Comparison of ENCODE assay signal across 1 cellular context in the genomic region with DNA sequence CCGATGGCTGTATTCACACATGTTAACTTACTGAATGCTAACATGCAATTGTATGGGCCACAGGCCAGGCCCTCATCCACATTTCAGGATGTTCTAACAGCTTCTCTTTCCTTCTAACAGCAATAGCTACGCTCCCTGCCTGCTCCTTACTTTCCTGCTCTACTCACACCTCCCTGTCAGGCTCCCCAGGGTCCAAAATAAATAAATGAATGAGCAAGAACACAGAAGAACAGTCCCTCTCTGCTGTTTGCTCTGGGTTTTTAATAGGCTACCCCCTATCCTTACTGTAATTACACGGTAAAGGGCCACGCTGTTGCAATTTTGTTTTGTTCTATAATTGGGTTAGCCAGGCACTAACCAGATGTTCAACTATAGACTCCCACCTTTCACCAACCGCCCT.
TF ChIP-seq lines count a peak whose summit lies in the region.

No MANE protein-coding gene starts in this region.

TF ChIP-seq in HEK293, 187 proteins besides CTCF, POLR2A, EP300 and RAD21 (continued from another document and continues in another):
- TF ChIP-seq, protein P1, sequence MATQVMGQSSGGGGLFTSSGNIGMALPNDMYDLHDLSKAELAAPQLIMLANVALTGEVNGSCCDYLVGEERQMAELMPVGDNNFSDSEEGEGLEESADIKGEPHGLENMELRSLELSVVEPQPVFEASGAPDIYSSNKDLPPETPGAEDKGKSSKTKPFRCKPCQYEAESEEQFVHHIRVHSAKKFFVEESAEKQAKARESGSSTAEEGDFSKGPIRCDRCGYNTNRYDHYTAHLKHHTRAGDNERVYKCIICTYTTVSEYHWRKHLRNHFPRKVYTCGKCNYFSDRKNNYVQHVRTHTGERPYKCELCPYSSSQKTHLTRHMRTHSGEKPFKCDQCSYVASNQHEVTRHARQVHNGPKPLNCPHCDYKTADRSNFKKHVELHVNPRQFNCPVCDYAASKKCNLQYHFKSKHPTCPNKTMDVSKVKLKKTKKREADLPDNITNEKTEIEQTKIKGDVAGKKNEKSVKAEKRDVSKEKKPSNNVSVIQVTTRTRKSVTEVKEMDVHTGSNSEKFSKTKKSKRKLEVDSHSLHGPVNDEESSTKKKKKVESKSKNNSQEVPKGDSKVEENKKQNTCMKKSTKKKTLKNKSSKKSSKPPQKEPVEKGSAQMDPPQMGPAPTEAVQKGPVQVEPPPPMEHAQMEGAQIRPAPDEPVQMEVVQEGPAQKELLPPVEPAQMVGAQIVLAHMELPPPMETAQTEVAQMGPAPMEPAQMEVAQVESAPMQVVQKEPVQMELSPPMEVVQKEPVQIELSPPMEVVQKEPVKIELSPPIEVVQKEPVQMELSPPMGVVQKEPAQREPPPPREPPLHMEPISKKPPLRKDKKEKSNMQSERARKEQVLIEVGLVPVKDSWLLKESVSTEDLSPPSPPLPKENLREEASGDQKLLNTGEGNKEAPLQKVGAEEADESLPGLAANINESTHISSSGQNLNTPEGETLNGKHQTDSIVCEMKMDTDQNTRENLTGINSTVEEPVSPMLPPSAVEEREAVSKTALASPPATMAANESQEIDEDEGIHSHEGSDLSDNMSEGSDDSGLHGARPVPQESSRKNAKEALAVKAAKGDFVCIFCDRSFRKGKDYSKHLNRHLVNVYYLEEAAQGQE (tag by site-specific recombination; IDR thresholded peaks at IDR 0.05) = no peak
- TF ChIP-seq ZNF843 (tag by site-specific recombination; IDR thresholded peaks at IDR 0.05) = peak; percentile 66; the same call in 1 of the 2 replicates
- TF ChIP-seq, protein P2, sequence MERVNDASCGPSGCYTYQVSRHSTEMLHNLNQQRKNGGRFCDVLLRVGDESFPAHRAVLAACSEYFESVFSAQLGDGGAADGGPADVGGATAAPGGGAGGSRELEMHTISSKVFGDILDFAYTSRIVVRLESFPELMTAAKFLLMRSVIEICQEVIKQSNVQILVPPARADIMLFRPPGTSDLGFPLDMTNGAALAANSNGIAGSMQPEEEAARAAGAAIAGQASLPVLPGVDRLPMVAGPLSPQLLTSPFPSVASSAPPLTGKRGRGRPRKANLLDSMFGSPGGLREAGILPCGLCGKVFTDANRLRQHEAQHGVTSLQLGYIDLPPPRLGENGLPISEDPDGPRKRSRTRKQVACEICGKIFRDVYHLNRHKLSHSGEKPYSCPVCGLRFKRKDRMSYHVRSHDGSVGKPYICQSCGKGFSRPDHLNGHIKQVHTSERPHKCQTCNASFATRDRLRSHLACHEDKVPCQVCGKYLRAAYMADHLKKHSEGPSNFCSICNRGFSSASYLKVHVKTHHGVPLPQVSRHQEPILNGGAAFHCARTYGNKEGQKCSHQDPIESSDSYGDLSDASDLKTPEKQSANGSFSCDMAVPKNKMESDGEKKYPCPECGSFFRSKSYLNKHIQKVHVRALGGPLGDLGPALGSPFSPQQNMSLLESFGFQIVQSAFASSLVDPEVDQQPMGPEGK (tag by site-specific recombination; IDR thresholded peaks at IDR 0.05) = peak; percentile 26; the same call in 1 of the 2 replicates
- TF ChIP-seq ZNF214 (tag by site-specific recombination; IDR thresholded peaks at IDR 0.05; ENCODE audit: borderline replicate concordance) = no peak
- no peak for TF ChIP-seq ZBTB20 (tag by site-specific recombination; IDR thresholded peaks at IDR 0.05)
- peak; percentile 74 for TF ChIP-seq ZNF341 (tag by site-specific recombination; IDR thresholded peaks at IDR 0.05; ENCODE audit: low read depth)
- no peak for TF ChIP-seq OVOL3 (tag by site-specific recombination; IDR thresholded peaks at IDR 0.05)
- peak; percentile 88 for TF ChIP-seq WT1 (tag by site-specific recombination; IDR thresholded peaks at IDR 0.05)
- TF ChIP-seq ZNF311 (tag by site-specific recombination; IDR thresholded peaks at IDR 0.05; ENCODE audit: borderline replicate concordance) = no peak
- peak; percentile 85 for TF ChIP-seq GLIS1 (tag by site-specific recombination; IDR thresholded peaks at IDR 0.05)
- peak; percentile 87 for TF ChIP-seq ZNF398 (tag by site-specific recombination; IDR thresholded peaks at IDR 0.05)
- no peak for TF ChIP-seq ZNF416 (tag by site-specific recombination; IDR thresholded peaks at IDR 0.05)
- no peak for TF ChIP-seq SCRT1 (tag by site-specific recombination; IDR thresholded peaks at IDR 0.05; ENCODE audit: borderline replicate concordance)
- TF ChIP-seq ZNF423 (tag by site-specific recombination; IDR thresholded peaks at IDR 0.05) = 0 out of 2 replicates have a peak, but pooled peaks have one; percentile 26
- TF ChIP-seq ZBTB8A (tag by site-specific recombination; IDR thresholded peaks at IDR 0.05) = peak; percentile 66
- no peak for TF ChIP-seq ZNF48 (tag by site-specific recombination; IDR thresholded peaks at IDR 0.05)
- TF ChIP-seq, protein P3, sequence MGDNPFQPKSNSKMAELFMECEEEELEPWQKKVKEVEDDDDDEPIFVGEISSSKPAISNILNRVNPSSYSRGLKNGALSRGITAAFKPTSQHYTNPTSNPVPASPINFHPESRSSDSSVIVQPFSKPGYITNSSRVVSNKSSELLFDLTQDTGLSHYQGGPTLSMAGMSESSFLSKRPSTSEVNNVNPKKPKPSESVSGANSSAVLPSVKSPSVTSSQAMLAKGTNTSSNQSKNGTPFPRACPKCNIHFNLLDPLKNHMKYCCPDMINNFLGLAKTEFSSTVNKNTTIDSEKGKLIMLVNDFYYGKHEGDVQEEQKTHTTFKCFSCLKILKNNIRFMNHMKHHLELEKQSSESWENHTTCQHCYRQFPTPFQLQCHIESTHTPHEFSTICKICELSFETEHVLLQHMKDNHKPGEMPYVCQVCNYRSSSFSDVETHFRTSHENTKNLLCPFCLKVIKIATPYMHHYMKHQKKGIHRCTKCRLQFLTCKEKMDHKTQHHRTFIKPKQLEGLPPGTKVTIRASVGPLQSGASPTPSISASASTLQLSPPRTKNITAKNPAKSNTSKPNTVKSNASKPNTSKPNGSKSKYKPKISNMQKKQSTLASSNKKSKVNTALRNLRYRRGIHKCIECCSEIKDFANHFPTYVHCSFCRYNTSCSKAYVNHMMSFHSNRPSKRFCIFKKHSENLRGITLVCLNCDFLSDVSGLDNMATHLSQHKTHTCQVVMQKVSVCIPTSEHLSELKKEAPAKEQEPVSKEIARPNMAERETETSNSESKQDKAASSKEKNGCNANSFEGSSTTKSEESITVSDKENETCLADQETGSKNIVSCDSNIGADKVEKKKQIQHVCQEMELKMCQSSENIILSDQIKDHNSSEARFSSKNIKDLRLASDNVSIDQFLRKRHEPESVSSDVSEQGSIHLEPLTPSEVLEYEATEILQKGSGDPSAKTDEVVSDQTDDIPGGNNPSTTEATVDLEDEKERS (tag by site-specific recombination; IDR thresholded peaks at IDR 0.05) = no peak
- TF ChIP-seq ZNF394 (tag by site-specific recombination; IDR thresholded peaks at IDR 0.05; ENCODE audit: borderline replicate concordance) = no peak
- no peak for TF ChIP-seq ZNF658 (tag by site-specific recombination; IDR thresholded peaks at IDR 0.05)
- no peak for TF ChIP-seq INSM2 (tag by site-specific recombination; IDR thresholded peaks at IDR 0.05)
- TF ChIP-seq ZNF114 (tag by site-specific recombination; IDR thresholded peaks at IDR 0.05) = no peak
- TF ChIP-seq ZNF488 (tag by site-specific recombination; IDR thresholded peaks at IDR 0.05) = no peak
- TF ChIP-seq, protein P4, sequence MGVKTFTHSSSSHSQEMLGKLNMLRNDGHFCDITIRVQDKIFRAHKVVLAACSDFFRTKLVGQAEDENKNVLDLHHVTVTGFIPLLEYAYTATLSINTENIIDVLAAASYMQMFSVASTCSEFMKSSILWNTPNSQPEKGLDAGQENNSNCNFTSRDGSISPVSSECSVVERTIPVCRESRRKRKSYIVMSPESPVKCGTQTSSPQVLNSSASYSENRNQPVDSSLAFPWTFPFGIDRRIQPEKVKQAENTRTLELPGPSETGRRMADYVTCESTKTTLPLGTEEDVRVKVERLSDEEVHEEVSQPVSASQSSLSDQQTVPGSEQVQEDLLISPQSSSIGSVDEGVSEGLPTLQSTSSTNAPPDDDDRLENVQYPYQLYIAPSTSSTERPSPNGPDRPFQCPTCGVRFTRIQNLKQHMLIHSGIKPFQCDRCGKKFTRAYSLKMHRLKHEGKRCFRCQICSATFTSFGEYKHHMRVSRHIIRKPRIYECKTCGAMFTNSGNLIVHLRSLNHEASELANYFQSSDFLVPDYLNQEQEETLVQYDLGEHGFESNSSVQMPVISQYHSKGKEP (tag by site-specific recombination; IDR thresholded peaks at IDR 0.05) = 0 out of 2 replicates have a peak, but pooled peaks have one; percentile 38
- no peak for TF ChIP-seq ZNF544 (tag by site-specific recombination; IDR thresholded peaks at IDR 0.05)
- TF ChIP-seq ZNF514 (tag by site-specific recombination; IDR thresholded peaks at IDR 0.05) = no peak
- TF ChIP-seq SETDB1 (IDR thresholded peaks at IDR 0.05; ENCODE audit: insufficient read length, low read length) = no peak
- no peak for TF ChIP-seq HOXD13 (CRISPR knock-in tag; IDR thresholded peaks at IDR 0.05; ENCODE audit: borderline replicate concordance)
- TF ChIP-seq, protein P5, sequence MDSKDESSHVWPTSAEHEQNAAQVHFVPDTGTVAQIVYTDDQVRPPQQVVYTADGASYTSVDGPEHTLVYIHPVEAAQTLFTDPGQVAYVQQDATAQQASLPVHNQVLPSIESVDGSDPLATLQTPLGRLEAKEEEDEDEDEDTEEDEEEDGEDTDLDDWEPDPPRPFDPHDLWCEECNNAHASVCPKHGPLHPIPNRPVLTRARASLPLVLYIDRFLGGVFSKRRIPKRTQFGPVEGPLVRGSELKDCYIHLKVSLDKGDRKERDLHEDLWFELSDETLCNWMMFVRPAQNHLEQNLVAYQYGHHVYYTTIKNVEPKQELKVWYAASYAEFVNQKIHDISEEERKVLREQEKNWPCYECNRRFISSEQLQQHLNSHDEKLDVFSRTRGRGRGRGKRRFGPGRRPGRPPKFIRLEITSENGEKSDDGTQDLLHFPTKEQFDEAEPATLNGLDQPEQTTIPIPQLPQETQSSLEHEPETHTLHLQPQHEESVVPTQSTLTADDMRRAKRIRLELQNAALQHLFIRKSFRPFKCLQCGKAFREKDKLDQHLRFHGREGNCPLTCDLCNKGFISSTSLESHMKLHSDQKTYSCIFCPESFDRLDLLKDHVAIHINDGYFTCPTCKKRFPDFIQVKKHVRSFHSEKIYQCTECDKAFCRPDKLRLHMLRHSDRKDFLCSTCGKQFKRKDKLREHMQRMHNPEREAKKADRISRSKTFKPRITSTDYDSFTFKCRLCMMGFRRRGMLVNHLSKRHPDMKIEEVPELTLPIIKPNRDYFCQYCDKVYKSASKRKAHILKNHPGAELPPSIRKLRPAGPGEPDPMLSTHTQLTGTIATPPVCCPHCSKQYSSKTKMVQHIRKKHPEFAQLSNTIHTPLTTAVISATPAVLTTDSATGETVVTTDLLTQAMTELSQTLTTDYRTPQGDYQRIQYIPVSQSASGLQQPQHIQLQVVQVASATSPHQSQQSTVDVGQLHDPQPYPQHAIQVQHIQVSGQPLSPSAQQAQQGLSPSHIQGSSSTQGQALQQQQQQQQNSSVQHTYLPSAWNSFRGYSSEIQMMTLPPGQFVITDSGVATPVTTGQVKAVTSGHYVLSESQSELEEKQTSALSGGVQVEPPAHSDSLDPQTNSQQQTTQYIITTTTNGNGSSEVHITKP (tag by site-specific recombination; IDR thresholded peaks at IDR 0.05) = no peak
- TF ChIP-seq ZNF580 (tag by site-specific recombination; IDR thresholded peaks at IDR 0.05) = peak; percentile 73; the same call in 1 of the 2 replicates
- no peak for TF ChIP-seq PRDM1 (tag by site-specific recombination; IDR thresholded peaks at IDR 0.05)
- peak; percentile 54; the same call in 1 of the 2 replicates for TF ChIP-seq OSR2 (tag by site-specific recombination; IDR thresholded peaks at IDR 0.05)
- TF ChIP-seq SP7 (tag by site-specific recombination; IDR thresholded peaks at IDR 0.05) = peak; percentile 93
- TF ChIP-seq IKZF3 (tag by site-specific recombination; IDR thresholded peaks at IDR 0.05) = peak; percentile 29; the same call in 1 of the 2 replicates
- TF ChIP-seq ZNF366 (tag by site-specific recombination; conservative IDR thresholded peaks at IDR 0.05) = no peak
- TF ChIP-seq ZNF660 (tag by site-specific recombination; IDR thresholded peaks at IDR 0.05) = no peak
- TF ChIP-seq ZNF157 (tag by site-specific recombination; IDR thresholded peaks at IDR 0.05) = no peak
